1 cellular context compared by ENCODE assay signal in the genomic region with DNA sequence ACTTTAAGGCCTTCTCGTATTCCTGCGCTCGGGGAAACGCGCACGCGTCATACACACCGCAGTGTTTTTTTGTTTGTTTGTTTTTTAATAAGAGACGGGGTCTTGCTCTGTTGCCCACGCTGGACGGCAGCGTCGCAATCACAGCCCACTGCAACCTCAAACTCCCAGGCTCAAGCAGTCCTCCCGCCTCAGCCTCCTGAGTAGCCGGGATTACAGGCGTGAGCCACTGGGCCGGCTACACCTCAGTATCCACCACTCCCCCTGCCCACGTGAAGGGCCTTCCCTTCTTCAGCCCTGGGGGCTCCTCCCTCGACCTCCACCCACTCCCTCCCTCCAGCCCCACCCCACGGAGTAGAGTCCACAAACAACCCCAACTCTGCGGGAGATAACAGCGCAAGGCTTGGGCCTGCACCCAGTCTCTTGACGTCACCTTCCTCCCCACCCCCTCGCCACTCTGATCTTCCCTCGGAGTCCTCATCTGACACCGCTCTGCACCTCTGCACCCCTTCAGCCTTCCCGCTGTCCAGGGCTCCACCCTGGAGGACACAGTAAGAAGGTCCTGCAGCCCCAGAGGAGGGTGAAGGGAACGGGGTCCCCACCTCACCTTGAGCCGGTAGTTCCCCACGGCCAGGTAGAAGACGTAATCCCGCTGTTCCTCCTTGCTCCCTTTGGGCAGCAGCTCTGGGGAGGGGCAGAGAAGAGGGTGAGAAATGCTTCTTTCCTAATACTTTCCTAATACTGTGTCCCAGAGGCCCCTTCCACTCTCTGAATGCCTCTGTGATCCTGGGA.
A peak's percentile ranks its signal among the peaks of the same experiment; 100 is the strongest.
TF ChIP-seq lines count a peak whose summit lies in the region.

No MANE protein-coding gene starts in this region.

TF ChIP-seq in K562, 482 proteins besides CTCF, POLR2A, EP300 and RAD21 (continued from another document and continues in another):
- no peak for TF ChIP-seq NONO (IDR thresholded peaks at IDR 0.05; ENCODE audit: low read depth in 2 of 2, low read length in 1 of 2)
- TF ChIP-seq C11orf30 (IDR thresholded peaks at IDR 0.05; ENCODE audit: low read depth): no peak
- TF ChIP-seq FOXA3 (CRISPR knock-in tag; conservative IDR thresholded peaks at IDR 0.05 in 1 of 2, IDR thresholded peaks at IDR 0.05 in 1 of 2): no peak
- TF ChIP-seq IFI16 (CRISPR knock-in tag; IDR thresholded peaks at IDR 0.05): no peak
- no peak for TF ChIP-seq CBX5 (IDR thresholded peaks at IDR 0.05; ENCODE audit: borderline replicate concordance, low read depth)
- TF ChIP-seq, protein P1, sequence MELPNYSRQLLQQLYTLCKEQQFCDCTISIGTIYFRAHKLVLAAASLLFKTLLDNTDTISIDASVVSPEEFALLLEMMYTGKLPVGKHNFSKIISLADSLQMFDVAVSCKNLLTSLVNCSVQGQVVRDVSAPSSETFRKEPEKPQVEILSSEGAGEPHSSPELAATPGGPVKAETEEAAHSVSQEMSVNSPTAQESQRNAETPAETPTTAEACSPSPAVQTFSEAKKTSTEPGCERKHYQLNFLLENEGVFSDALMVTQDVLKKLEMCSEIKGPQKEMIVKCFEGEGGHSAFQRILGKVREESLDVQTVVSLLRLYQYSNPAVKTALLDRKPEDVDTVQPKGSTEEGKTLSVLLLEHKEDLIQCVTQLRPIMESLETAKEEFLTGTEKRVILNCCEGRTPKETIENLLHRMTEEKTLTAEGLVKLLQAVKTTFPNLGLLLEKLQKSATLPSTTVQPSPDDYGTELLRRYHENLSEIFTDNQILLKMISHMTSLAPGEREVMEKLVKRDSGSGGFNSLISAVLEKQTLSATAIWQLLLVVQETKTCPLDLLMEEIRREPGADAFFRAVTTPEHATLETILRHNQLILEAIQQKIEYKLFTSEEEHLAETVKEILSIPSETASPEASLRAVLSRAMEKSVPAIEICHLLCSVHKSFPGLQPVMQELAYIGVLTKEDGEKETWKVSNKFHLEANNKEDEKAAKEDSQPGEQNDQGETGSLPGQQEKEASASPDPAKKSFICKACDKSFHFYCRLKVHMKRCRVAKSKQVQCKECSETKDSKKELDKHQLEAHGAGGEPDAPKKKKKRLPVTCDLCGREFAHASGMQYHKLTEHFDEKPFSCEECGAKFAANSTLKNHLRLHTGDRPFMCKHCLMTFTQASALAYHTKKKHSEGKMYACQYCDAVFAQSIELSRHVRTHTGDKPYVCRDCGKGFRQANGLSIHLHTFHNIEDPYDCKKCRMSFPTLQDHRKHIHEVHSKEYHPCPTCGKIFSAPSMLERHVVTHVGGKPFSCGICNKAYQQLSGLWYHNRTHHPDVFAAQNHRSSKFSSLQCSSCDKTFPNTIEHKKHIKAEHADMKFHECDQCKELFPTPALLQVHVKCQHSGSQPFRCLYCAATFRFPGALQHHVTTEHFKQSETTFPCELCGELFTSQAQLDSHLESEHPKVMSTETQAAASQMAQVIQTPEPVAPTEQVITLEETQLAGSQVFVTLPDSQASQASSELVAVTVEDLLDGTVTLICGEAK (IDR thresholded peaks at IDR 0.05): no peak
- TF ChIP-seq, protein P1 (CRISPR knock-in tag; IDR thresholded peaks at IDR 0.05): no peak
- no peak for TF ChIP-seq PPARD (CRISPR knock-in tag; IDR thresholded peaks at IDR 0.05)
- TF ChIP-seq, protein P2, sequence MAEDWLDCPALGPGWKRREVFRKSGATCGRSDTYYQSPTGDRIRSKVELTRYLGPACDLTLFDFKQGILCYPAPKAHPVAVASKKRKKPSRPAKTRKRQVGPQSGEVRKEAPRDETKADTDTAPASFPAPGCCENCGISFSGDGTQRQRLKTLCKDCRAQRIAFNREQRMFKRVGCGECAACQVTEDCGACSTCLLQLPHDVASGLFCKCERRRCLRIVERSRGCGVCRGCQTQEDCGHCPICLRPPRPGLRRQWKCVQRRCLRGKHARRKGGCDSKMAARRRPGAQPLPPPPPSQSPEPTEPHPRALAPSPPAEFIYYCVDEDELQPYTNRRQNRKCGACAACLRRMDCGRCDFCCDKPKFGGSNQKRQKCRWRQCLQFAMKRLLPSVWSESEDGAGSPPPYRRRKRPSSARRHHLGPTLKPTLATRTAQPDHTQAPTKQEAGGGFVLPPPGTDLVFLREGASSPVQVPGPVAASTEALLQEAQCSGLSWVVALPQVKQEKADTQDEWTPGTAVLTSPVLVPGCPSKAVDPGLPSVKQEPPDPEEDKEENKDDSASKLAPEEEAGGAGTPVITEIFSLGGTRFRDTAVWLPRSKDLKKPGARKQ (CRISPR knock-in tag; IDR thresholded peaks at IDR 0.05): 0 out of 2 replicates have a peak, but pooled peaks have one; percentile 26
- no peak for TF ChIP-seq FOS (IDR thresholded peaks at IDR 0.05; ENCODE audit: extremely low read depth, insufficient read length)
- TF ChIP-seq KDM5B (IDR thresholded peaks at IDR 0.05; ENCODE audit: insufficient replicate concordance, low read depth, low read length): no peak
- TF ChIP-seq NCOA2 (IDR thresholded peaks at IDR 0.05; ENCODE audit: partially characterized antibody in 2 of 2): no peak
- no peak for TF ChIP-seq ILF3 (IDR thresholded peaks at IDR 0.05; ENCODE audit: borderline replicate concordance)
- TF ChIP-seq HNRNPUL1 (IDR thresholded peaks at IDR 0.05; ENCODE audit: low read length): no peak
- no peak for TF ChIP-seq TEAD2 (tag; IDR thresholded peaks at IDR 0.05)
- TF ChIP-seq, protein P3, sequence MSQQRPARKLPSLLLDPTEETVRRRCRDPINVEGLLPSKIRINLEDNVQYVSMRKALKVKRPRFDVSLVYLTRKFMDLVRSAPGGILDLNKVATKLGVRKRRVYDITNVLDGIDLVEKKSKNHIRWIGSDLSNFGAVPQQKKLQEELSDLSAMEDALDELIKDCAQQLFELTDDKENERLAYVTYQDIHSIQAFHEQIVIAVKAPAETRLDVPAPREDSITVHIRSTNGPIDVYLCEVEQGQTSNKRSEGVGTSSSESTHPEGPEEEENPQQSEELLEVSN (IDR thresholded peaks at IDR 0.05; ENCODE audit: borderline replicate concordance in 1 of 2, extremely low read depth in 1 of 2, insufficient read depth in 1 of 2, insufficient read length in 1 of 2, low read depth in 1 of 2, low read length in 1 of 2, poor library complexity in 1 of 2, severe bottlenecking in 1 of 2): no peak
- TF ChIP-seq, protein P4, sequence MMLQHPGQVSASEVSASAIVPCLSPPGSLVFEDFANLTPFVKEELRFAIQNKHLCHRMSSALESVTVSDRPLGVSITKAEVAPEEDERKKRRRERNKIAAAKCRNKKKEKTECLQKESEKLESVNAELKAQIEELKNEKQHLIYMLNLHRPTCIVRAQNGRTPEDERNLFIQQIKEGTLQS (IDR thresholded peaks at IDR 0.05): peak; percentile 70
- TF ChIP-seq, protein P4 (CRISPR knock-in tag; conservative IDR thresholded peaks at IDR 0.05): no peak
- TF ChIP-seq, protein P5, sequence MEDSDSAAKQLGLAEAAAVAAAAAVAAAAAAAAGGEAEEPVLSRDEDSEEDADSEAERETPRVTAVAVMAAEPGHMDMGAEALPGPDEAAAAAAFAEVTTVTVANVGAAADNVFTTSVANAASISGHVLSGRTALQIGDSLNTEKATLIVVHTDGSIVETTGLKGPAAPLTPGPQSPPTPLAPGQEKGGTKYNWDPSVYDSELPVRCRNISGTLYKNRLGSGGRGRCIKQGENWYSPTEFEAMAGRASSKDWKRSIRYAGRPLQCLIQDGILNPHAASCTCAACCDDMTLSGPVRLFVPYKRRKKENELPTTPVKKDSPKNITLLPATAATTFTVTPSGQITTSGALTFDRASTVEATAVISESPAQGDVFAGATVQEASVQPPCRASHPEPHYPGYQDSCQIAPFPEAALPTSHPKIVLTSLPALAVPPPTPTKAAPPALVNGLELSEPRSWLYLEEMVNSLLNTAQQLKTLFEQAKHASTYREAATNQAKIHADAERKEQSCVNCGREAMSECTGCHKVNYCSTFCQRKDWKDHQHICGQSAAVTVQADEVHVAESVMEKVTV (CRISPR knock-in tag; IDR thresholded peaks at IDR 0.05): no peak
- no peak for TF ChIP-seq PURB (CRISPR knock-in tag; IDR thresholded peaks at IDR 0.05; ENCODE audit: low read depth)
- TF ChIP-seq BRD4 (IDR thresholded peaks at IDR 0.05): no peak
- peak; percentile 61 for TF ChIP-seq NCOR1 (IDR thresholded peaks at IDR 0.05)
- no peak; a peak in 1 of 4 replicates for TF ChIP-seq SIN3A (IDR thresholded peaks at IDR 0.05; ENCODE audit: borderline replicate concordance in 2 of 2, control insufficient read depth in 1 of 2, low read depth in 2 of 2, low read length in 2 of 2)
- no peak for TF ChIP-seq POLR3G (IDR thresholded peaks at IDR 0.05; ENCODE audit: extremely low read depth, insufficient read length, insufficient replicate concordance)
- TF ChIP-seq, protein P6, sequence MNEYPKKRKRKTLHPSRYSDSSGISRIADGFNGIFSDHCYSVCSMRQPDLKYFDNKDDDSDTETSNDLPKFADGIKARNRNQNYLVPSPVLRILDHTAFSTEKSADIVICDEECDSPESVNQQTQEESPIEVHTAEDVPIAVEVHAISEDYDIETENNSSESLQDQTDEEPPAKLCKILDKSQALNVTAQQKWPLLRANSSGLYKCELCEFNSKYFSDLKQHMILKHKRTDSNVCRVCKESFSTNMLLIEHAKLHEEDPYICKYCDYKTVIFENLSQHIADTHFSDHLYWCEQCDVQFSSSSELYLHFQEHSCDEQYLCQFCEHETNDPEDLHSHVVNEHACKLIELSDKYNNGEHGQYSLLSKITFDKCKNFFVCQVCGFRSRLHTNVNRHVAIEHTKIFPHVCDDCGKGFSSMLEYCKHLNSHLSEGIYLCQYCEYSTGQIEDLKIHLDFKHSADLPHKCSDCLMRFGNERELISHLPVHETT (CRISPR knock-in tag; conservative IDR thresholded peaks at IDR 0.05 in 1 of 2, IDR thresholded peaks at IDR 0.05 in 1 of 2): no peak
- no peak; the same call in 1 of the 2 replicates for TF ChIP-seq NBN (IDR thresholded peaks at IDR 0.05; ENCODE audit: low read depth)
- TF ChIP-seq ZNF263 (CRISPR knock-in tag; IDR thresholded peaks at IDR 0.05; ENCODE audit: borderline replicate concordance): peak; percentile 89
- TF ChIP-seq, protein P7, sequence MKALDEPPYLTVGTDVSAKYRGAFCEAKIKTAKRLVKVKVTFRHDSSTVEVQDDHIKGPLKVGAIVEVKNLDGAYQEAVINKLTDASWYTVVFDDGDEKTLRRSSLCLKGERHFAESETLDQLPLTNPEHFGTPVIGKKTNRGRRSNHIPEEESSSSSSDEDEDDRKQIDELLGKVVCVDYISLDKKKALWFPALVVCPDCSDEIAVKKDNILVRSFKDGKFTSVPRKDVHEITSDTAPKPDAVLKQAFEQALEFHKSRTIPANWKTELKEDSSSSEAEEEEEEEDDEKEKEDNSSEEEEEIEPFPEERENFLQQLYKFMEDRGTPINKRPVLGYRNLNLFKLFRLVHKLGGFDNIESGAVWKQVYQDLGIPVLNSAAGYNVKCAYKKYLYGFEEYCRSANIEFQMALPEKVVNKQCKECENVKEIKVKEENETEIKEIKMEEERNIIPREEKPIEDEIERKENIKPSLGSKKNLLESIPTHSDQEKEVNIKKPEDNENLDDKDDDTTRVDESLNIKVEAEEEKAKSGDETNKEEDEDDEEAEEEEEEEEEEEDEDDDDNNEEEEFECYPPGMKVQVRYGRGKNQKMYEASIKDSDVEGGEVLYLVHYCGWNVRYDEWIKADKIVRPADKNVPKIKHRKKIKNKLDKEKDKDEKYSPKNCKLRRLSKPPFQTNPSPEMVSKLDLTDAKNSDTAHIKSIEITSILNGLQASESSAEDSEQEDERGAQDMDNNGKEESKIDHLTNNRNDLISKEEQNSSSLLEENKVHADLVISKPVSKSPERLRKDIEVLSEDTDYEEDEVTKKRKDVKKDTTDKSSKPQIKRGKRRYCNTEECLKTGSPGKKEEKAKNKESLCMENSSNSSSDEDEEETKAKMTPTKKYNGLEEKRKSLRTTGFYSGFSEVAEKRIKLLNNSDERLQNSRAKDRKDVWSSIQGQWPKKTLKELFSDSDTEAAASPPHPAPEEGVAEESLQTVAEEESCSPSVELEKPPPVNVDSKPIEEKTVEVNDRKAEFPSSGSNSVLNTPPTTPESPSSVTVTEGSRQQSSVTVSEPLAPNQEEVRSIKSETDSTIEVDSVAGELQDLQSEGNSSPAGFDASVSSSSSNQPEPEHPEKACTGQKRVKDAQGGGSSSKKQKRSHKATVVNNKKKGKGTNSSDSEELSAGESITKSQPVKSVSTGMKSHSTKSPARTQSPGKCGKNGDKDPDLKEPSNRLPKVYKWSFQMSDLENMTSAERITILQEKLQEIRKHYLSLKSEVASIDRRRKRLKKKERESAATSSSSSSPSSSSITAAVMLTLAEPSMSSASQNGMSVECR (CRISPR knock-in tag; IDR thresholded peaks at IDR 0.05): no peak
- peak; percentile 54 for TF ChIP-seq TOE1 (IDR thresholded peaks at IDR 0.05; ENCODE audit: borderline replicate concordance)
- no peak for TF ChIP-seq TOE1 (CRISPR knock-in tag; IDR thresholded peaks at IDR 0.05; ENCODE audit: borderline replicate concordance, low read depth)
- no peak for TF ChIP-seq ZNF764 (CRISPR knock-in tag; IDR thresholded peaks at IDR 0.05; ENCODE audit: low read depth)
